Comparison of ENCODE assay signal across 9 cellular contexts in genomic region chr5:74212336-74212735, GRCh38.
DNase-seq lines count a peak whose midpoint lies in the region; ATAC-seq and TF ChIP-seq lines count a peak whose summit lies in the region.
"Had no signal": no experiment of that assay in that cellular context is flagged by ENCODE, and none has a peak within 500 bp of the region (broad histone marks: within the 10 kb centered on the region; RNA-seq: fewer than 3 reads in every experiment).

No MANE protein-coding gene starts in this region.

- TF ChIP-seq CTCF in GM12864 (IDR thresholded peaks at IDR 0.05; ENCODE audit: low read depth, low read length, missing control alignments) (peak; percentile 49), esophagus muscularis mucosa (IDR thresholded peaks at IDR 0.05) (no peak), upper lobe of left lung (IDR thresholded peaks at IDR 0.05) (no peak)

- H3K27me3 ChIP-seq in esophagus muscularis mucosa (no peaks in the 10 kb centered on the region), upper lobe of left lung (no peaks in the 10 kb centered on the region)

- no peaks in the 10 kb centered on the region for H3K36me3 ChIP-seq in esophagus muscularis mucosa
- H3K36me3 ChIP-seq in upper lobe of left lung: no peaks in the 10 kb centered on the region

- 85% methylated on average over 5 of the region's 5 CpGs for WGBS in esophagus muscularis mucosa
- WGBS in upper lobe of left lung, 2 donors: 78 to 82% methylated on average over 5 of the region's 5 CpGs

- H3K4me1 ChIP-seq in esophagus muscularis mucosa: no peaks in the 10 kb centered on the region
- no peaks in the 10 kb centered on the region for H3K4me1 ChIP-seq in upper lobe of left lung

- intact Hi-C loops in esophagus muscularis mucosa (cut with DNase I): no loop called here

- TF ChIP-seq EP300 in esophagus muscularis mucosa (IDR thresholded peaks at IDR 0.05) (no peak), upper lobe of left lung (IDR thresholded peaks at IDR 0.05) (no peak)

- no peak for TF ChIP-seq POLR2A in esophagus muscularis mucosa (IDR thresholded peaks at IDR 0.05; ENCODE audit: low read depth)
- TF ChIP-seq POLR2A in upper lobe of left lung (IDR thresholded peaks at IDR 0.05): no peak

- H3K9me3 ChIP-seq in esophagus muscularis mucosa (no peaks in the 10 kb centered on the region), upper lobe of left lung (no peaks in the 10 kb centered on the region)

- H3K27ac ChIP-seq in esophagus muscularis mucosa (replicated peaks in 1 of 4) (no peak overlapping the region), upper lobe of left lung (no peak overlapping the region)

- no peak for ATAC-seq in upper lobe of left lung (ENCODE audit: low FRiP score in 2 of 2)

- DNase-seq in A172 (ENCODE audit: low spot score): peak; percentile 33
- no peak for DNase-seq in GM12864 (ENCODE audit: low read depth)
- DNase-seq in NOMO-1 treated with dmso at 0.1 percent for 144 hours (lab: John Stamatoyannopoulos, UW; ENCODE audit: unreplicated experiment): peak; percentile 39
- peak; percentile 55 for DNase-seq in esophagus muscularis mucosa (ENCODE audit: extremely low spot score)
- no peak for DNase-seq in stimulated activated CD8-positive, alpha-beta memory T cell treated with anti-CD3 and anti-CD28 coated beads, Interleukin-4, amount 100 ng/mL, for 48 hours
- DNase-seq in LoVo (ENCODE audit: low spot score): no peak
- no peak for DNase-seq in upper lobe of left lung
- no peak for DNase-seq in NCI-H1105 treated with DMSO at 0.1 percent for 48 hours (lab: John Stamatoyannopoulos, UW)
- DNase-seq: naive B cell had no signal

- H3K4me3 ChIP-seq in GM12864 (ENCODE audit: low read depth, low read length) (no peak overlapping the region), esophagus muscularis mucosa (no peak overlapping the region), upper lobe of left lung (no peak overlapping the region)

Comparison
In these comparisons a context has a peak if more than half of its experiments do, and no peak if none do; other contexts are left out.
1. DNase-seq: peak in A172 (single experiment), NOMO-1 treated with dmso at 0.1 percent for 144 hours (single experiment) and esophagus muscularis mucosa (single experiment); none in GM12864 (single experiment), stimulated activated CD8-positive, alpha-beta memory T cell treated with anti-CD3 and anti-CD28 coated beads, Interleukin-4, amount 100 ng/mL, for 48 hours (single experiment), LoVo (single experiment), upper lobe of left lung (0 of 2) and NCI-H1105 treated with DMSO at 0.1 percent for 48 hours (single experiment).